8 cellular contexts compared by ENCODE assay signal in genomic region chr20:53162251-53162835, GRCh38.
DNase-seq lines count a peak whose midpoint lies in the region; ATAC-seq and TF ChIP-seq lines count a peak whose summit lies in the region.

No MANE protein-coding gene starts in this region.

- DNase-seq in EL (peak; percentile 38), NAMALWA (ENCODE audit: low spot score) (peak; percentile 10), adrenal gland (peak; percentile 57 to 80 (median 73)), kidney glomerular epithelial cell (lab: John Stamatoyannopoulos, UW) (peak; percentile 93), UCSD-AML1 (lab: John Stamatoyannopoulos, UW; ENCODE audit: unreplicated experiment) (no peak), KG1 (lab: John Stamatoyannopoulos, UW) (no peak)
- DNase-seq in central memory CD4-positive, alpha-beta T cell, result no peak

- no peaks in the 10 kb centered on the region for H3K27me3 ChIP-seq in adrenal gland

- H3K4me3 ChIP-seq in adrenal gland, result peak overlapping the region in 1 of 4 donors; percentile 20

- H3K4me1 ChIP-seq in adrenal gland (replicated peaks in 1 of 2), result peaks cover 0 to 14% of the 10 kb centered on the region in 2 donors

- ATAC-seq in HG03354 (IDR thresholded peaks at IDR 0.05; ENCODE audit: poor library complexity, severe bottlenecking, unreplicated experiment), result no peak

- no peaks in the 10 kb centered on the region for H3K36me3 ChIP-seq in adrenal gland (replicated peaks in 1 of 2)

- intact Hi-C loops in adrenal gland (cut with DNase I), result no loop called here

- WGBS in adrenal gland, 4 donors, result 12 to 25% (median 17%) methylated on average over 13 of the region's 13 CpGs

- H3K9me3 ChIP-seq in adrenal gland (replicated peaks in 1 of 3), result no peaks in the 10 kb centered on the region

- TF ChIP-seq POLR2A in adrenal gland (IDR thresholded peaks at IDR 0.05), result peak in 1 of 2 donors; percentile 50

- H3K27ac ChIP-seq in adrenal gland, result peak overlapping the region in 4 of 5 donors; percentile 5 to 68 (median 66)

- TF ChIP-seq CTCF in adrenal gland (IDR thresholded peaks at IDR 0.05), result peak; percentile 10 to 70 (median 56)

Comparison
In these comparisons a context has a peak if more than half of its experiments do, and no peak if none do; other contexts are left out.
1. DNase-seq: peak in EL (single experiment), NAMALWA (single experiment), adrenal gland (7 of 7) and kidney glomerular epithelial cell (single experiment); none in UCSD-AML1 (single experiment), KG1 (single experiment) and central memory CD4-positive, alpha-beta T cell (single experiment).